In the genomic region with DNA sequence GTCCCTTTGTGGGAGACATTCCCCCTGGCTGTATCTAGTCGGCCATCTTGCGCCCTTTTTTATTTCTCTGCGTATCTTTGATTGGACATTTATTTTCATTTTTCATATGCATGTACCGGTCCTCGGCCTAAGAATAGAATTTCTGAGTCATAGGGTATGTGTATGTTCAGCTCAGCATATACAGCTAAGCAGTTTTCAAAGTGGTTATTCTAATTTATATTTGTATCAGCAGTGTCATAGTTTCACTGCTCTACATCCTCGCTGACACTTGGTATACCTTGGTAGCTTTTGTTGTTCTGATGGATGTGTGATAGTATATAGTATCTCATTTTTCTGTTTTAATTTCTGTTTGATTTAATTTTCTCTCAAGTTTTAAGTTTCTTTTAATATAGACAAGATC, we compare ENCODE assay signal across 25 cellular contexts. TPM values are rescaled to one million over a fixed set of nuclear protein-coding genes. Genes with fewer than 3 reads are reported as not detected.
"Had no signal": no experiment of that assay in that cellular context is flagged by ENCODE, and none has a peak within 500 bp of the region (broad histone marks: within the 10 kb centered on the region; RNA-seq: fewer than 3 reads in every experiment).

No MANE protein-coding gene starts in this region.

- H3K27me3 ChIP-seq: brain microvascular endothelial cell, foreskin keratinocyte, neural progenitor cell, right atrium auricular region had no signal

- DNase-seq: activated CD4-positive, alpha-beta T cell treated with anti-CD3 and anti-CD28 coated beads, Interleukin-2, amount 10 ng/mL, durations not matched to agents 7 days and 5 days; activated CD8-positive, alpha-beta memory T cell treated with anti-CD3 and anti-CD28 coated beads, Interleukin-2, amount 50 U/mL, for 4 hours; activated gamma-delta T cell treated with Interleukin-2 at 50 U/mL for 16 hours; activated naive CD4-positive, alpha-beta T cell treated with anti-CD3 and anti-CD28 coated beads, Interleukin-2, amount 50 U/mL, for 16 hours; activated T-cell treated with anti-CD3 and anti-CD28 coated beads, Interleukin-2, amount 50 U/mL, for 1 hour; brain microvascular endothelial cell; cortex of kidney; foreskin keratinocyte; heart left ventricle; naive thymus-derived CD8-positive, alpha-beta T cell; stimulated activated CD4-positive, alpha-beta T cell treated with anti-CD3 and anti-CD28 coated beads, Interleukin-1b, Interleukin-23, amount 100 ng/mL, for 48 hours; stimulated activated CD4-positive, alpha-beta T cell treated with anti-CD3 and anti-CD28 coated beads, Interleukin-4, amount 100 ng/mL, for 4 hours; stimulated activated CD8-positive, alpha-beta memory T cell treated with anti-CD3 and anti-CD28 coated beads, Interleukin-4, amount 100 ng/mL, for 48 hours; stimulated activated naive B cell treated with anti-CD40 and anti-IgM and Interleukin-4, amounts not matched to agents 10 μg/mL and 1 μg/mL and 100 μg/mL, for 72 hours; SW 1271; T-helper 9 cell; trophoblast cell had no signal

- H3K36me3 ChIP-seq: brain microvascular endothelial cell, heart left ventricle, right atrium auricular region, thoracic aorta had no signal

- H3K9ac ChIP-seq: neural progenitor cell had no signal

- H2AFZ ChIP-seq: neural progenitor cell had no signal

- H3K4me1 ChIP-seq: foreskin keratinocyte, heart left ventricle, neural progenitor cell, right atrium auricular region had no signal

- H3K4me3 Mint-ChIP-seq: activated CD4-positive, alpha-beta T cell treated with anti-CD3 and anti-CD28 coated beads, Interleukin-2, amount 10 ng/mL, durations not matched to agents 7 days and 5 days; naive thymus-derived CD8-positive, alpha-beta T cell; neural progenitor cell; stimulated activated naive B cell treated with anti-CD40 and anti-IgM and Interleukin-4, amounts not matched to agents 10 μg/mL and 1 μg/mL and 100 μg/mL, for 72 hours; T-helper 1 cell treated with Interleukin-12 subunit alpha and Interleukin-12 subunit beta and Interleukin-4 antibody, amounts not matched to agents 30 μg/mL and 1 μg/mL, for 36 hours had no signal

- H3K27ac Mint-ChIP-seq: activated CD4-positive, alpha-beta T cell treated with anti-CD3 and anti-CD28 coated beads, Interleukin-2, amount 10 ng/mL, durations not matched to agents 7 days and 5 days; naive thymus-derived CD8-positive, alpha-beta T cell; neural progenitor cell; stimulated activated naive B cell treated with anti-CD40 and anti-IgM and Interleukin-4, amounts not matched to agents 10 μg/mL and 1 μg/mL and 100 μg/mL, for 72 hours; T-helper 1 cell treated with Interleukin-12 subunit alpha and Interleukin-12 subunit beta and Interleukin-4 antibody, amounts not matched to agents 30 μg/mL and 1 μg/mL, for 36 hours had no signal

- H3K4me1 Mint-ChIP-seq: activated CD4-positive, alpha-beta T cell treated with anti-CD3 and anti-CD28 coated beads, Interleukin-2, amount 10 ng/mL, durations not matched to agents 7 days and 5 days; naive thymus-derived CD8-positive, alpha-beta T cell; stimulated activated naive B cell treated with anti-CD40 and anti-IgM and Interleukin-4, amounts not matched to agents 10 μg/mL and 1 μg/mL and 100 μg/mL, for 72 hours had no signal

- H3K27ac ChIP-seq: brain microvascular endothelial cell, foreskin keratinocyte, heart left ventricle, neural progenitor cell, right atrium auricular region, thoracic aorta, VCaP had no signal

- H3K9me3 ChIP-seq: right atrium auricular region, thoracic aorta had no signal

- H3K9me3 Mint-ChIP-seq: activated CD4-positive, alpha-beta T cell treated with anti-CD3 and anti-CD28 coated beads, Interleukin-2, amount 10 ng/mL, durations not matched to agents 7 days and 5 days; naive thymus-derived CD8-positive, alpha-beta T cell; neural progenitor cell; T-helper 1 cell treated with Interleukin-12 subunit alpha and Interleukin-12 subunit beta and Interleukin-4 antibody, amounts not matched to agents 30 μg/mL and 1 μg/mL, for 36 hours had no signal

- H3K4me2 ChIP-seq: neural progenitor cell, smooth muscle cell had no signal

- FAIRE-seq: TTC549, urothelium cell line had no signal

- H3K27me3 Mint-ChIP-seq: activated CD4-positive, alpha-beta T cell treated with anti-CD3 and anti-CD28 coated beads, Interleukin-2, amount 10 ng/mL, durations not matched to agents 7 days and 5 days had no signal

- H3K4me3 ChIP-seq: heart left ventricle, neural progenitor cell, right atrium auricular region, smooth muscle cell, thoracic aorta had no signal

RNA-seq across cellular contexts. Expression of a gene that starts 58.8 kb away (rescaled TPM):
- total RNA-seq: activated CD4-positive, alpha-beta T cell treated with anti-CD3 and anti-CD28 coated beads, Interleukin-2, amount 10 ng/mL, durations not matched to agents 7 days and 5 days had no signal
